In the genomic region with DNA sequence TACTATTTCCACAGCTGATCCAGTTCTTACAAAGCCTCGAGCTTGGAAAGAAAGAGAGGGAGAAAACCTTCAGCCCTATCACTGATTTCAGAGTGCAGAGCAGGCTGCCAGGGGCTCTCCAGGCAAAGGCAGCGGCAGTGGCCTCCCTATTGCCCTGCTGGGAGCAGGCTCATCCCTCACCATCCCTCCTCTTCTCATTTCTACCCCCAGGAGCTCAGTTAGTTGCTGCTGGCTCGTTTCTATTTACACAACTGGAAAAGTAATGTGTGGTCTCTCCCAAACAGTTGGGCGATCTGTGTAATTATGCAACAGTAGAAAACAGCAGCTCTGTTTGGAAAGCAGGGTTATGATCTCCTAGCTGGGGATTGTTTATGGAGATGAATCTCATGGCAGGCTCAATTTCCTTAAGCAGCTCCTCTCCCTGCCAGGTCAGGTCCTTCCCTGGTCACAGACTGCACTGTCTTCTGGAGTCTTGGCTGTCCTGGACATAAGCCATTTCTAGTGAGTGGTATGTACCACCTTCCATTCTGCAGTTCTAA, we compare ENCODE assay signal across 14 cellular contexts. TPM values are rescaled to one million over a fixed set of nuclear protein-coding genes. Genes with fewer than 3 reads are reported as not detected.
DNase-seq lines count a peak whose midpoint lies in the region; ATAC-seq, FAIRE-seq and TF ChIP-seq lines count a peak whose summit lies in the region.
"Had no signal": no experiment of that assay in that cellular context is flagged by ENCODE, and none has a peak within 500 bp of the region (broad histone marks: within the 10 kb centered on the region; RNA-seq: fewer than 3 reads in every experiment).

No MANE protein-coding gene starts in this region.

- H3K9me3 ChIP-seq in Caco-2 (no peaks in the 10 kb centered on the region), heart right ventricle (no peaks in the 10 kb centered on the region)

- H3K27ac ChIP-seq in heart right ventricle, result peak overlapping the region in 8 of 10 donors; percentile 31 to 74 (median 54)
- H3K27ac ChIP-seq: KMS-11 had no signal

- no peaks in the 10 kb centered on the region for H3K27me3 ChIP-seq in Caco-2 (replicated peaks; ENCODE audit: control insufficient read depth, insufficient read depth, low read length)
- H3K27me3 ChIP-seq in heart right ventricle, result no peaks in the 10 kb centered on the region

- H3K27me3 Mint-ChIP-seq in Caco-2 (ENCODE audit: insufficient read depth, unreplicated experiment), result no peaks in the 10 kb centered on the region
- H3K27me3 Mint-ChIP-seq: activated naive CD4-positive, alpha-beta T cell treated with anti-CD3 and anti-CD28 coated beads, Interleukin-2, amount 50 U/mL, for 24 hours; stimulated activated memory B cell treated with anti-CD40 and anti-IgM and Interleukin-4, amounts not matched to agents 10 μg/mL and 1 μg/mL and 100 μg/mL, for 72 hours had no signal

- no peaks in the 10 kb centered on the region for H3K36me3 ChIP-seq in Caco-2 (ENCODE audit: control insufficient read depth, insufficient read depth, low read length)
- no peaks in the 10 kb centered on the region for H3K36me3 ChIP-seq in heart right ventricle

- no peak for FAIRE-seq in GM12892 (lab: Jason Lieb, UNC)

- POLR2A ChIA-PET in Caco-2 (lab: Charles Lee), result interaction anchor here (1.1 to 1.3 kb wide), 3 partner anchors 13 to 54 kb away, joined by 4 to 9 read pairs (median 5); no protein-coding TSS in a partner anchor

- no TSS peak for BruUV-seq in Caco-2 (replicated peaks; lab: Mats Ljungman, UMichigan)

- peaks cover 33% of the 10 kb centered on the region for H3K4me1 Mint-ChIP-seq in Caco-2 (ENCODE audit: low read depth, unreplicated experiment)
- H3K4me1 Mint-ChIP-seq: activated naive CD4-positive, alpha-beta T cell treated with anti-CD3 and anti-CD28 coated beads, Interleukin-2, amount 50 U/mL, for 24 hours; stimulated activated memory B cell treated with anti-CD40 and anti-IgM and Interleukin-4, amounts not matched to agents 10 μg/mL and 1 μg/mL and 100 μg/mL, for 72 hours had no signal

- ATAC-seq in SK-N-SH treated with all-trans-retinoic acid at 6 μM for 48 hours (peak; percentile 51), heart right ventricle (peak; percentile 44 to 78 (median 70)), sciatic nerve (peak; percentile 93), HG03354 (IDR thresholded peaks at IDR 0.05; ENCODE audit: poor library complexity, severe bottlenecking, unreplicated experiment) (no peak)
- ATAC-seq: stimulated activated memory B cell treated with anti-CD40 and anti-IgM and Interleukin-4, amounts not matched to agents 10 μg/mL and 1 μg/mL and 100 μg/mL, for 72 hours had no signal

- H3K4me3 ChIP-seq in Caco-2 (ENCODE audit: low read depth, low read length) (no peak overlapping the region), heart right ventricle (no peak overlapping the region)

- DNase-seq in Caco-2 (no peak), heart right ventricle (no peak), sciatic nerve (ENCODE audit: low spot score) (no peak), GM12892 (ENCODE audit: insufficient read length) (no peak), SK-N-DZ (ENCODE audit: low spot score) (no peak), NCI-H446 (lab: John Stamatoyannopoulos, UW) (no peak)
- DNase-seq: Calu3, glutamatergic neuron had no signal

- TF ChIP-seq CTCF in Caco-2 (IDR thresholded peaks at IDR 0.05; ENCODE audit: insufficient read depth in 1 of 2, low read depth in 1 of 2, low read length in 1 of 2, severe bottlenecking in 1 of 2, unreplicated experiment in 1 of 2) (no peak), heart right ventricle (IDR thresholded peaks at IDR 0.05) (no peak)

- 61 to 62% methylated on average over 4 of the region's 4 CpGs for WGBS in heart right ventricle, 2 donors

- no peak for TF ChIP-seq POLR2A in GM12892 (IDR thresholded peaks at IDR 0.05; ENCODE audit: low read depth, low read length)

- no peaks in the 10 kb centered on the region for H3K9me3 Mint-ChIP-seq in Caco-2 (ENCODE audit: unreplicated experiment)
- H3K9me3 Mint-ChIP-seq: activated naive CD4-positive, alpha-beta T cell treated with anti-CD3 and anti-CD28 coated beads, Interleukin-2, amount 50 U/mL, for 24 hours; stimulated activated memory B cell treated with anti-CD40 and anti-IgM and Interleukin-4, amounts not matched to agents 10 μg/mL and 1 μg/mL and 100 μg/mL, for 72 hours had no signal

- peaks cover 47% of the 10 kb centered on the region for H3K4me1 ChIP-seq in Caco-2
- H3K4me1 ChIP-seq in heart right ventricle, result peaks cover 2 to 28% (median 14%) of the 10 kb centered on the region in 9 donors

- H3K27ac Mint-ChIP-seq in Caco-2 (ENCODE audit: unreplicated experiment), result peak overlapping the region; percentile 72
- H3K27ac Mint-ChIP-seq: activated naive CD4-positive, alpha-beta T cell treated with anti-CD3 and anti-CD28 coated beads, Interleukin-2, amount 50 U/mL, for 24 hours; progenitor cell of endocrine pancreas; stimulated activated memory B cell treated with anti-CD40 and anti-IgM and Interleukin-4, amounts not matched to agents 10 μg/mL and 1 μg/mL and 100 μg/mL, for 72 hours had no signal

- no peaks in the 10 kb centered on the region for H3K36me3 Mint-ChIP-seq in Caco-2 (ENCODE audit: insufficient read depth, unreplicated experiment)
- H3K36me3 Mint-ChIP-seq: activated naive CD4-positive, alpha-beta T cell treated with anti-CD3 and anti-CD28 coated beads, Interleukin-2, amount 50 U/mL, for 24 hours; stimulated activated memory B cell treated with anti-CD40 and anti-IgM and Interleukin-4, amounts not matched to agents 10 μg/mL and 1 μg/mL and 100 μg/mL, for 72 hours had no signal

- CTCF ChIA-PET in Caco-2 (lab: Charles Lee), result interaction anchor here (1.0 to 1.5 kb wide), 2 partner anchors 29 to 209 kb away, joined by 3 to 10 read pairs; no protein-coding TSS in a partner anchor

- intact Hi-C loops in Caco-2 (cut with micrococcal nuclease; ENCODE audit: unreplicated experiment) (no loop called here), heart right ventricle (cut with DNase I) (no loop called here), sciatic nerve (cut with DNase I) (no loop called here)

- no peak overlapping the region for H3K4me3 Mint-ChIP-seq in Caco-2 (ENCODE audit: unreplicated experiment)
- H3K4me3 Mint-ChIP-seq: activated naive CD4-positive, alpha-beta T cell treated with anti-CD3 and anti-CD28 coated beads, Interleukin-2, amount 50 U/mL, for 24 hours; stimulated activated memory B cell treated with anti-CD40 and anti-IgM and Interleukin-4, amounts not matched to agents 10 μg/mL and 1 μg/mL and 100 μg/mL, for 72 hours had no signal

TF ChIP-seq in SK-N-SH treated with all-trans-retinoic acid at 6 μM for 48 hours, 23 proteins besides CTCF, POLR2A, EP300 and RAD21:
- no peak for TF ChIP-seq ZNF70 (CRISPR knock-in tag; IDR thresholded peaks at IDR 0.05)
- TF ChIP-seq ZNF8 (CRISPR knock-in tag; IDR thresholded peaks at IDR 0.05), result no peak
- no peak for TF ChIP-seq ZFP3 (CRISPR knock-in tag; IDR thresholded peaks at IDR 0.05)
- TF ChIP-seq CSDC2 (CRISPR knock-in tag; IDR thresholded peaks at IDR 0.05), result no peak
- TF ChIP-seq PPARA (CRISPR knock-in tag; IDR thresholded peaks at IDR 0.05; ENCODE audit: borderline replicate concordance), result no peak
- TF ChIP-seq, protein P1, sequence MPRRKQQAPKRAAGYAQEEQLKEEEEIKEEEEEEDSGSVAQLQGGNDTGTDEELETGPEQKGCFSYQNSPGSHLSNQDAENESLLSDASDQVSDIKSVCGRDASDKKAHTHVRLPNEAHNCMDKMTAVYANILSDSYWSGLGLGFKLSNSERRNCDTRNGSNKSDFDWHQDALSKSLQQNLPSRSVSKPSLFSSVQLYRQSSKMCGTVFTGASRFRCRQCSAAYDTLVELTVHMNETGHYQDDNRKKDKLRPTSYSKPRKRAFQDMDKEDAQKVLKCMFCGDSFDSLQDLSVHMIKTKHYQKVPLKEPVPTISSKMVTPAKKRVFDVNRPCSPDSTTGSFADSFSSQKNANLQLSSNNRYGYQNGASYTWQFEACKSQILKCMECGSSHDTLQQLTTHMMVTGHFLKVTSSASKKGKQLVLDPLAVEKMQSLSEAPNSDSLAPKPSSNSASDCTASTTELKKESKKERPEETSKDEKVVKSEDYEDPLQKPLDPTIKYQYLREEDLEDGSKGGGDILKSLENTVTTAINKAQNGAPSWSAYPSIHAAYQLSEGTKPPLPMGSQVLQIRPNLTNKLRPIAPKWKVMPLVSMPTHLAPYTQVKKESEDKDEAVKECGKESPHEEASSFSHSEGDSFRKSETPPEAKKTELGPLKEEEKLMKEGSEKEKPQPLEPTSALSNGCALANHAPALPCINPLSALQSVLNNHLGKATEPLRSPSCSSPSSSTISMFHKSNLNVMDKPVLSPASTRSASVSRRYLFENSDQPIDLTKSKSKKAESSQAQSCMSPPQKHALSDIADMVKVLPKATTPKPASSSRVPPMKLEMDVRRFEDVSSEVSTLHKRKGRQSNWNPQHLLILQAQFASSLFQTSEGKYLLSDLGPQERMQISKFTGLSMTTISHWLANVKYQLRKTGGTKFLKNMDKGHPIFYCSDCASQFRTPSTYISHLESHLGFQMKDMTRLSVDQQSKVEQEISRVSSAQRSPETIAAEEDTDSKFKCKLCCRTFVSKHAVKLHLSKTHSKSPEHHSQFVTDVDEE (CRISPR knock-in tag; IDR thresholded peaks at IDR 0.05), result no peak
- no peak for TF ChIP-seq OSR1 (CRISPR knock-in tag; IDR thresholded peaks at IDR 0.05)

RNA-seq across cellular contexts. Expression of a gene that starts 28.7 kb away (rescaled TPM):
- total RNA-seq in Caco-2 (2022) (252 and 263 TPM in 2 replicates), heart right ventricle (10 to 100 TPM; 29.9 to 74.2 (median 35.6) TPM), sciatic nerve (230 TPM)
- polyA plus RNA-seq in heart right ventricle, result 10 to 100 TPM in 1 of 2 donors, 1 to 10 TPM in 1; 6.7 to 14.3 TPM
- 2.6 TPM for polyA plus RNA-seq in GM12892 (2012; ENCODE audit: missing spikeins)
- 14.4 and 16.0 TPM in 2 replicates for polyA plus RNA-seq in SK-N-DZ (2014; cell fraction: cytosol; rRNA removed)
- polyA plus RNA-seq in SK-N-DZ (2014; cell fraction: nucleus; rRNA removed), result 12.0 and 12.8 TPM in 2 replicates
